In genomic region chr11:126211236-126212088, GRCh38 we compare ENCODE assay signal across 1 cellular context.
TF ChIP-seq lines count a peak whose summit lies in the region.

TSS of gene FAM118B (plus strand) at chr11:126211782. CDS start at chr11:126235002, 23,220 bp downstream.
A gene with protein sequence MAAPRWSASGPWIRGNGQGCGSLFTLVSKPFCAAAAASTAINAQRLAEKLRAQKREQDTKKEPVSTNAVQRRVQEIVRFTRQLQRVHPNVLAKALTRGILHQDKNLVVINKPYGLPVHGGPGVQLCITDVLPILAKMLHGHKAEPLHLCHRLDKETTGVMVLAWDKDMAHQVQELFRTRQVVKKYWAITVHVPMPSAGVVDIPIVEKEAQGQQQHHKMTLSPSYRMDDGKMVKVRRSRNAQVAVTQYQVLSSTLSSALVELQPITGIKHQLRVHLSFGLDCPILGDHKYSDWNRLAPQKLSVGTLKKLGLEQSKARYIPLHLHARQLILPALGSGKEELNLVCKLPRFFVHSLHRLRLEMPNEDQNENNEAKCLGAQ (minus strand): TSS chr11:126211650. CDS start chr11:126211638, 12 bp downstream.

TF ChIP-seq in H1, 55 proteins besides CTCF, POLR2A, EP300 and RAD21 (continued from another document):
- TF ChIP-seq HDAC2 (IDR thresholded peaks at IDR 0.05; ENCODE audit: borderline replicate concordance in 1 of 2, low read depth in 2 of 2, low read length in 2 of 2) (peak; percentile 3 to 95; a peak in 1 of 4 replicates), SIRT6 (IDR thresholded peaks at IDR 0.05; ENCODE audit: low read length) (no peak), NANOG (IDR thresholded peaks at IDR 0.05; ENCODE audit: insufficient read depth, low read depth, low read length, poor library complexity, severe bottlenecking) (no peak), NRF1 (IDR thresholded peaks at IDR 0.05; ENCODE audit: low read depth, low read length) (peak; percentile 79), SP2 (IDR thresholded peaks at IDR 0.05; ENCODE audit: low read length) (no peak), SUZ12 (IDR thresholded peaks at IDR 0.05; ENCODE audit: low read length) (no peak), TBP (IDR thresholded peaks at IDR 0.05; ENCODE audit: low read depth, low read length) (peak; percentile 85), CBX8 (IDR thresholded peaks at IDR 0.05; ENCODE audit: borderline replicate concordance, low read depth, low read length) (no peak), CBX5 (IDR thresholded peaks at IDR 0.05; ENCODE audit: low read depth, low read length) (no peak), SIN3A (conservative IDR thresholded peaks at IDR 0.05 in 1 of 2, IDR thresholded peaks at IDR 0.05 in 1 of 2; ENCODE audit: low read depth in 1 of 2, low read length in 2 of 2) (peak in 1 of 2 experiments; percentile 91; a peak in 2 of 4 replicates), USF2 (IDR thresholded peaks at IDR 0.05; ENCODE audit: low read length) (peak; percentile 100), KDM4A (IDR thresholded peaks at IDR 0.05; ENCODE audit: low read depth, low read length, severe bottlenecking) (peak; percentile 83), RXRA (IDR thresholded peaks at IDR 0.05; ENCODE audit: insufficient read depth, low read depth, low read length) (no peak), SP1 (IDR thresholded peaks at IDR 0.05; ENCODE audit: low read depth, low read length) (no peak), SIX5 (IDR thresholded peaks at IDR 0.05; ENCODE audit: low read depth, low read length) (no peak), BCL11A (IDR thresholded peaks at IDR 0.05; ENCODE audit: low read depth in 2 of 2, low read length in 2 of 2) (no peak), E2F6 (IDR thresholded peaks at IDR 0.05) (peak; percentile 78), HDAC6 (IDR thresholded peaks at IDR 0.05; ENCODE audit: low read depth, low read length) (no peak), RFX5 (IDR thresholded peaks at IDR 0.05; ENCODE audit: borderline replicate concordance, low read depth, low read length) (no peak), SP4 (IDR thresholded peaks at IDR 0.05; ENCODE audit: low read length) (peak; percentile 97), CHD7 (IDR thresholded peaks at IDR 0.05; ENCODE audit: insufficient replicate concordance, low read length) (no peak), TCF12 (IDR thresholded peaks at IDR 0.05; ENCODE audit: low read depth, low read length) (no peak), CTBP2 (IDR thresholded peaks at IDR 0.05; ENCODE audit: borderline replicate concordance, insufficient read depth, insufficient read length, low read length) (no peak), KDM1A (IDR thresholded peaks at IDR 0.05; ENCODE audit: borderline replicate concordance, low read length) (no peak), CEBPB (IDR thresholded peaks at IDR 0.05; ENCODE audit: low read depth, low read length) (no peak), CHD2 (IDR thresholded peaks at IDR 0.05; ENCODE audit: low read length) (peak; percentile 31; the same call in 1 of the 2 replicates), RNF2 (IDR thresholded peaks at IDR 0.05; ENCODE audit: borderline replicate concordance, low read depth, low read length, missing control alignments, poor library complexity, severe bottlenecking) (no peak), KDM5A (IDR thresholded peaks at IDR 0.05; ENCODE audit: low read length) (peak; percentile 98), RBBP5 (IDR thresholded peaks at IDR 0.05; ENCODE audit: borderline replicate concordance, low read depth, low read length) (0 out of 2 replicates have a peak, but pooled peaks have one; percentile 92), EGR1 (IDR thresholded peaks at IDR 0.05; ENCODE audit: borderline replicate concordance, low read depth, low read length) (no peak), ZNF274 (IDR thresholded peaks at IDR 0.05; ENCODE audit: borderline replicate concordance, extremely low read depth, low read length) (no peak), SAP30 (IDR thresholded peaks at IDR 0.05; ENCODE audit: insufficient read depth, insufficient replicate concordance, low read length) (peak; percentile 88), ASH2L (IDR thresholded peaks at IDR 0.05; ENCODE audit: low read length) (peak; percentile 97), GABPA (IDR thresholded peaks at IDR 0.05; ENCODE audit: borderline replicate concordance, insufficient read depth, low read length) (no peak), YY1 (IDR thresholded peaks at IDR 0.05; ENCODE audit: low read depth, low read length) (peak; percentile 99), MAFK (IDR thresholded peaks at IDR 0.05; ENCODE audit: low read depth, low read length) (no peak), POLR2AphosphoS5 (IDR thresholded peaks at IDR 0.05; ENCODE audit: low read depth, low read length) (peak; percentile 87), TAF7 (optimal IDR thresholded peaks at IDR 0.05; ENCODE audit: borderline replicate concordance, low read depth, low read length) (peak; percentile 97), PHF8 (conservative IDR thresholded peaks at IDR 0.05; ENCODE audit: low read depth, low read length) (peak; percentile 93), TAF1 (IDR thresholded peaks at IDR 0.05; ENCODE audit: low read depth, low read length) (peak; percentile 98), SRF (IDR thresholded peaks at IDR 0.05; ENCODE audit: low read depth, low read length) (no peak), FOSL1 (IDR thresholded peaks at IDR 0.05; ENCODE audit: insufficient read depth, low read depth, low read length) (no peak), CREB1 (IDR thresholded peaks at IDR 0.05) (0 out of 2 replicates have a peak, but pooled peaks have one; percentile 68), GTF2F1 (IDR thresholded peaks at IDR 0.05; ENCODE audit: borderline replicate concordance, low read depth, low read length) (no peak; the same call in 1 of the 2 replicates), EZH2 (IDR thresholded peaks at IDR 0.05; ENCODE audit: low read depth, low read length, severe bottlenecking) (no peak), JUN (IDR thresholded peaks at IDR 0.05; ENCODE audit: low read depth, low read length) (no peak), TEAD4 (IDR thresholded peaks at IDR 0.05; ENCODE audit: low read depth, low read length) (no peak), CHD1 (IDR thresholded peaks at IDR 0.05; ENCODE audit: low read depth, low read length) (no peak), POU5F1 (IDR thresholded peaks at IDR 0.05; ENCODE audit: low read depth, low read length) (no peak), JUND (IDR thresholded peaks at IDR 0.05; ENCODE audit: low read length) (no peak), BACH1 (IDR thresholded peaks at IDR 0.05; ENCODE audit: low read length) (no peak)
- TF ChIP-seq, protein P1, sequence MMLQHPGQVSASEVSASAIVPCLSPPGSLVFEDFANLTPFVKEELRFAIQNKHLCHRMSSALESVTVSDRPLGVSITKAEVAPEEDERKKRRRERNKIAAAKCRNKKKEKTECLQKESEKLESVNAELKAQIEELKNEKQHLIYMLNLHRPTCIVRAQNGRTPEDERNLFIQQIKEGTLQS (IDR thresholded peaks at IDR 0.05; ENCODE audit: insufficient read depth, low read depth, low read length) = peak; percentile 100
- TF ChIP-seq, protein P2, sequence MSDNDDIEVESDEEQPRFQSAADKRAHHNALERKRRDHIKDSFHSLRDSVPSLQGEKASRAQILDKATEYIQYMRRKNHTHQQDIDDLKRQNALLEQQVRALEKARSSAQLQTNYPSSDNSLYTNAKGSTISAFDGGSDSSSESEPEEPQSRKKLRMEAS (IDR thresholded peaks at IDR 0.05) = peak; percentile 99
- TF ChIP-seq, protein P3, sequence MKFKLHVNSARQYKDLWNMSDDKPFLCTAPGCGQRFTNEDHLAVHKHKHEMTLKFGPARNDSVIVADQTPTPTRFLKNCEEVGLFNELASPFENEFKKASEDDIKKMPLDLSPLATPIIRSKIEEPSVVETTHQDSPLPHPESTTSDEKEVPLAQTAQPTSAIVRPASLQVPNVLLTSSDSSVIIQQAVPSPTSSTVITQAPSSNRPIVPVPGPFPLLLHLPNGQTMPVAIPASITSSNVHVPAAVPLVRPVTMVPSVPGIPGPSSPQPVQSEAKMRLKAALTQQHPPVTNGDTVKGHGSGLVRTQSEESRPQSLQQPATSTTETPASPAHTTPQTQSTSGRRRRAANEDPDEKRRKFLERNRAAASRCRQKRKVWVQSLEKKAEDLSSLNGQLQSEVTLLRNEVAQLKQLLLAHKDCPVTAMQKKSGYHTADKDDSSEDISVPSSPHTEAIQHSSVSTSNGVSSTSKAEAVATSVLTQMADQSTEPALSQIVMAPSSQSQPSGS (IDR thresholded peaks at IDR 0.05; ENCODE audit: low read length) = 0 out of 2 replicates have a peak, but pooled peaks have one; percentile 70
